ENCODE assay signal across 10 cellular contexts in genomic region chr17:28865946-28866752, GRCh38. TPM values are rescaled to one million over a fixed set of nuclear protein-coding genes. Genes with fewer than 3 reads are reported as not detected.
A peak's percentile ranks its signal among the peaks of the same experiment; 100 is the strongest.
DNase-seq lines count a peak whose midpoint lies in the region; ATAC-seq and TF ChIP-seq lines count a peak whose summit lies in the region.
"Had no signal": no experiment of that assay in that cellular context is flagged by ENCODE, and none has a peak within 500 bp of the region (broad histone marks: within the 10 kb centered on the region; RNA-seq: fewer than 3 reads in every experiment).

No MANE protein-coding gene starts in this region.

- peaks cover 4% of the 10 kb centered on the region for H3K4me1 Mint-ChIP-seq in CD4-positive, alpha-beta T cell (ENCODE audit: low read depth)

- H3K27ac ChIP-seq in CD4-positive, alpha-beta T cell (ENCODE audit: low read depth, low read length) = no peak overlapping the region
- H3K27ac ChIP-seq: uterus had no signal

- H3K9me3 ChIP-seq in CD4-positive, alpha-beta T cell (ENCODE audit: control insufficient read depth, low read length) = no peaks in the 10 kb centered on the region
- H3K9me3 ChIP-seq: uterus had no signal

- ATAC-seq in left ventricle myocardium superior (no peak), Right ventricle myocardium inferior (no peak), GM21528 (IDR thresholded peaks at IDR 0.05; ENCODE audit: low FRiP score, unreplicated experiment) (no peak), HG03571 (IDR thresholded peaks at IDR 0.05; ENCODE audit: unreplicated experiment) (no peak)
- ATAC-seq in CD4-positive, alpha-beta T cell (ENCODE audit: poor library complexity) = no peak

- CTCF ChIA-PET in CD4-positive, alpha-beta T cell (lab: Charles Lee) = no interaction called here

- H3K27ac Mint-ChIP-seq in CD4-positive, alpha-beta T cell = no peak overlapping the region

- intact Hi-C loops in left ventricle myocardium superior (cut with micrococcal nuclease) = no loop called here
- intact Hi-C loops in Right ventricle myocardium inferior (cut with DNase I) = no loop called here
- intact Hi-C loops in CD4-positive, alpha-beta T cell (cut with DNase I, micrococcal nuclease) = no loop called here

- no peaks in the 10 kb centered on the region for H3K27me3 Mint-ChIP-seq in CD4-positive, alpha-beta T cell

- TF ChIP-seq CTCF in CD4-positive, alpha-beta T cell (IDR thresholded peaks at IDR 0.05) = no peak

- H3K36me3 Mint-ChIP-seq in CD4-positive, alpha-beta T cell (ENCODE audit: low read depth) = peaks cover 2% of the 10 kb centered on the region

- no peak overlapping the region for H3K4me3 Mint-ChIP-seq in CD4-positive, alpha-beta T cell

- peak; percentile 0 for DNase-seq in left ventricle myocardium superior
- no peak for DNase-seq in Right ventricle myocardium inferior (ENCODE audit: missing footprints)
- DNase-seq in OCI-M1 (lab: John Stamatoyannopoulos, UW) = peak; percentile 92
- DNase-seq in erythroblast (lab: John Stamatoyannopoulos, UW) = peak; percentile 76 to 82
- no peak for DNase-seq in activated effector memory CD4-positive, alpha-beta T cell treated with Interleukin-2 at 50 U/mL for 16 hours
- DNase-seq in CD4-positive, alpha-beta T cell = no peak
- DNase-seq: NCI-H1105, uterus had no signal

- no peaks in the 10 kb centered on the region for H3K9me3 Mint-ChIP-seq in CD4-positive, alpha-beta T cell

- TF ChIP-seq POLR2A in erythroblast (IDR thresholded peaks at IDR 0.05; ENCODE audit: low read length) = no peak

- POLR2A ChIA-PET in CD4-positive, alpha-beta T cell (lab: Charles Lee) = interaction anchor here (1.1 kb wide), 1 partner anchor 147 kb away, joined by 3 read pairs; no protein-coding TSS in a partner anchor

- H3K27me3 ChIP-seq in CD4-positive, alpha-beta T cell (ENCODE audit: control insufficient read depth, insufficient read depth, low read length) = no peaks in the 10 kb centered on the region
- H3K27me3 ChIP-seq: uterus had no signal

RNA-seq across cellular contexts. Expression of gene ERAL1, which starts 11.3 kb away (rescaled TPM):
- total RNA-seq in left ventricle myocardium superior (34.1 TPM), Right ventricle myocardium inferior (37.2 TPM)
- 10 to 100 TPM; 15.6 to 16.8 TPM for total RNA-seq in CD4-positive, alpha-beta T cell

RNA-seq across cellular contexts. Expression of gene FAM222B, which starts 23.6 kb away (rescaled TPM):
- total RNA-seq in left ventricle myocardium superior (16.8 TPM), Right ventricle myocardium inferior (16.9 TPM)
- 10 to 100 TPM; 17.3 to 17.5 TPM for total RNA-seq in CD4-positive, alpha-beta T cell

RNA-seq across cellular contexts. Expression of gene FLOT2, which starts 31.4 kb away (rescaled TPM):
- 108 TPM for total RNA-seq in left ventricle myocardium superior
- total RNA-seq in Right ventricle myocardium inferior = 118 TPM
- 10 to 100 TPM; 79.7 to 85.1 TPM for total RNA-seq in CD4-positive, alpha-beta T cell

RNA-seq across cellular contexts. Expression of gene DHRS13, which starts 36.7 kb away (rescaled TPM):
- 3.8 TPM for total RNA-seq in left ventricle myocardium superior
- 3.0 TPM for total RNA-seq in Right ventricle myocardium inferior
- 10 to 100 TPM; 33.5 to 34.3 TPM for total RNA-seq in CD4-positive, alpha-beta T cell

Comparison
In these comparisons a context has a peak if more than half of its experiments do, and no peak if none do; other contexts are left out.
1. DNase-seq: peak in left ventricle myocardium superior (single experiment), OCI-M1 (single experiment) and erythroblast (2 of 2); none in Right ventricle myocardium inferior (single experiment), activated effector memory CD4-positive, alpha-beta T cell treated with Interleukin-2 at 50 U/mL for 16 hours (single experiment) and CD4-positive, alpha-beta T cell (0 of 10).